In genomic region chr1:25553749-25554425, GRCh38 we compare ENCODE assay signal across 25 cellular contexts. TPM values are rescaled to one million over a fixed set of nuclear protein-coding genes. Genes with fewer than 3 reads are reported as not detected.
DNase-seq lines count a peak whose midpoint lies in the region; ATAC-seq, FAIRE-seq and TF ChIP-seq lines count a peak whose summit lies in the region.
"Had no signal": no experiment of that assay in that cellular context is flagged by ENCODE, and none has a peak within 500 bp of the region (broad histone marks: within the 10 kb centered on the region; RNA-seq: fewer than 3 reads in every experiment).

No MANE protein-coding gene starts in this region.

- H4K91ac ChIP-seq in neuronal stem cell (ENCODE audit: low read depth, low read length, poor library complexity), result no peak overlapping the region

- H3K9me3 Mint-ChIP-seq in CD4-positive, alpha-beta memory T cell, result no peaks in the 10 kb centered on the region
- H3K9me3 Mint-ChIP-seq: activated naive CD8-positive, alpha-beta T cell treated with anti-CD3 and anti-CD28 coated beads, Interleukin-2, amount 10 ng/mL, durations not matched to agents 7 days and 5 days; naive B cell had no signal

- H3K27me3 Mint-ChIP-seq in CD4-positive, alpha-beta memory T cell, result no peaks in the 10 kb centered on the region
- H3K27me3 Mint-ChIP-seq: activated naive CD8-positive, alpha-beta T cell treated with anti-CD3 and anti-CD28 coated beads, Interleukin-2, amount 10 ng/mL, durations not matched to agents 7 days and 5 days; activated T-helper 17 cell treated with anti-CD3 and anti-CD28 coated beads, Interleukin-2, amount 50 U/mL, for 72 hours; naive B cell had no signal

- TF ChIP-seq POLR2A in GM12891 (IDR thresholded peaks at IDR 0.05; ENCODE audit: low read depth, low read length), result no peak

- POLR2A ChIA-PET in CD4-positive, alpha-beta memory T cell (lab: Charles Lee; ENCODE audit: partially characterized antibody), result interaction anchor here (0.8 to 24.3 kb wide), 5 partner anchors 0 to 266 kb away, joined by 3 to 615 read pairs (median 4); partner anchors contain the start of genes LDLRAP1 and MTFR1L

- H3K27ac Mint-ChIP-seq in CD4-positive, alpha-beta memory T cell, result peak overlapping the region; percentile 60 to 98 (median 92)
- H3K27ac Mint-ChIP-seq: activated T-helper 17 cell treated with anti-CD3 and anti-CD28 coated beads, Interleukin-2, amount 50 U/mL, for 72 hours had no signal

- no peak for FAIRE-seq in GM12891 (lab: Jason Lieb, UNC)
- FAIRE-seq: islet of Langerhans had no signal

- peaks cover 36% of the 10 kb centered on the region for H3K36me3 ChIP-seq in BLaER1
- H3K36me3 ChIP-seq in CD4-positive, alpha-beta memory T cell (ENCODE audit: insufficient read depth, low read length), result peaks cover 26% of the 10 kb centered on the region
- peaks cover 4 to 26% of the 10 kb centered on the region in 2 donors for H3K36me3 ChIP-seq in ascending aorta
- H3K36me3 ChIP-seq in neuronal stem cell (replicated peaks in 1 of 2; ENCODE audit: control insufficient read depth in 2 of 2, insufficient read depth in 2 of 2, low read length in 2 of 2), result no peaks in the 10 kb centered on the region
- H3K36me3 ChIP-seq: WERI-Rb-1 had no signal

- TF ChIP-seq CTCF in ascending aorta (IDR thresholded peaks at IDR 0.05), result no peak

- H3K27me3 ChIP-seq in BLaER1 (no peaks in the 10 kb centered on the region), ascending aorta (no peaks in the 10 kb centered on the region), neuronal stem cell (ENCODE audit: control insufficient read depth in 3 of 3, insufficient read depth in 3 of 3, low read depth in 1 of 3, low read length in 3 of 3) (no peaks in the 10 kb centered on the region)
- H3K27me3 ChIP-seq in CD4-positive, alpha-beta memory T cell (ENCODE audit: insufficient read depth, low read length), result no peaks in the 10 kb centered on the region
- H3K27me3 ChIP-seq: BLaER1 treated with 17β-estradiol and CSF1 and Interleukin-3, amounts not matched to agents 10 nM and 100 nM had no signal

- peaks cover 94% of the 10 kb centered on the region for H3K4me1 ChIP-seq in BLaER1
- peaks cover 100% of the 10 kb centered on the region for H3K4me1 ChIP-seq in CD4-positive, alpha-beta memory T cell (ENCODE audit: insufficient read depth, low read length)
- H3K4me1 ChIP-seq in ascending aorta, result peaks cover 20 to 70% of the 10 kb centered on the region in 2 donors
- H3K4me1 ChIP-seq in neuronal stem cell (ENCODE audit: control insufficient read depth in 2 of 2, insufficient read depth in 1 of 2, low read depth in 1 of 2, low read length in 2 of 2), result peaks cover 3 to 5% of the 10 kb centered on the region in 2 donors

- peak overlapping the region in 4 of 8 donors; percentile 26 to 57 (median 49) for H3K4me3 Mint-ChIP-seq in CD4-positive, alpha-beta memory T cell
- H3K4me3 Mint-ChIP-seq: activated naive CD8-positive, alpha-beta T cell treated with anti-CD3 and anti-CD28 coated beads, Interleukin-2, amount 10 ng/mL, durations not matched to agents 7 days and 5 days; activated T-helper 17 cell treated with anti-CD3 and anti-CD28 coated beads, Interleukin-2, amount 50 U/mL, for 72 hours; naive B cell had no signal

- H3K4me3 ChIP-seq in BLaER1 (no peak overlapping the region), ascending aorta (no peak overlapping the region), neuronal stem cell (ENCODE audit: low read length in 2 of 2) (no peak overlapping the region)
- H3K4me3 ChIP-seq in CD4-positive, alpha-beta memory T cell (ENCODE audit: low read length in 2 of 2), result no peak overlapping the region
- H3K4me3 ChIP-seq: BLaER1 treated with 17β-estradiol and CSF1 and Interleukin-3, amounts not matched to agents 10 nM and 100 nM; left ventricle myocardium inferior; SK-N-MC had no signal

- peaks cover 66% of the 10 kb centered on the region for H4K20me1 ChIP-seq in BLaER1

- peaks cover 44 to 47% of the 10 kb centered on the region in 2 donors for H3K36me3 Mint-ChIP-seq in CD4-positive, alpha-beta memory T cell
- H3K36me3 Mint-ChIP-seq: naive B cell had no signal

- no peaks in the 10 kb centered on the region for H3K79me1 ChIP-seq in neuronal stem cell (ENCODE audit: low read depth, low read length)

- peak overlapping the region; percentile 73 for H3K14ac ChIP-seq in neuronal stem cell (ENCODE audit: low read length)

- WGBS in neuronal stem cell (ENCODE audit: extremely low coverage in 2 of 2, insufficient read length in 2 of 2, insufficient replicate concordance in 1 of 2), 2 donors, result no CpG with 5 or more reads among the region's 11 CpGs

- peaks cover 71 to 100% (median 94%) of the 10 kb centered on the region in 4 donors for H3K4me1 Mint-ChIP-seq in CD4-positive, alpha-beta memory T cell

- no peak overlapping the region for H2BK12ac ChIP-seq in neuronal stem cell (ENCODE audit: low read length)

- 0 out of 2 replicates have a peak overlapping the region, but pooled peaks have one; percentile 11 for H3K27ac ChIP-seq in BLaER1
- H3K27ac ChIP-seq in CD4-positive, alpha-beta memory T cell (ENCODE audit: low read depth, low read length), result no peak overlapping the region
- peak overlapping the region; percentile 71 to 89 for H3K27ac ChIP-seq in ascending aorta
- no peak overlapping the region for H3K27ac ChIP-seq in neuronal stem cell (replicated peaks; ENCODE audit: low read length)
- H3K27ac ChIP-seq: BLaER1 treated with 17β-estradiol and CSF1 and Interleukin-3, amounts not matched to agents 10 nM and 100 nM; left ventricle myocardium inferior; SK-N-MC; WERI-Rb-1 had no signal

- H3K9ac ChIP-seq in BLaER1, result no peak overlapping the region
- no peak overlapping the region for H3K9ac ChIP-seq in neuronal stem cell (ENCODE audit: low read depth, low read length, poor library complexity)
- H3K9ac ChIP-seq: BLaER1 treated with 17β-estradiol and CSF1 and Interleukin-3, amounts not matched to agents 10 nM and 100 nM had no signal

- no peak overlapping the region for H2BK120ac ChIP-seq in neuronal stem cell (ENCODE audit: low read depth, low read length)

- intact Hi-C loops in CD4-positive, alpha-beta memory T cell (cut with micrococcal nuclease), result no loop called here
- intact Hi-C loops in ascending aorta (cut with DNase I), result no loop called here

- no peak overlapping the region for H2AFZ ChIP-seq in neuronal stem cell (ENCODE audit: low read length)

- no peak for ATAC-seq in HG03196 (IDR thresholded peaks at IDR 0.05; ENCODE audit: unreplicated experiment)
- ATAC-seq: activated T-helper 17 cell treated with anti-CD3 and anti-CD28 coated beads, Interleukin-2, amount 50 U/mL, for 72 hours had no signal

- H3K18ac ChIP-seq in neuronal stem cell (ENCODE audit: low read length), result peak overlapping the region; percentile 58

- H3K4me2 ChIP-seq in BLaER1 (no peak overlapping the region), neuronal stem cell (ENCODE audit: insufficient read depth, low read length, poor library complexity, severe bottlenecking) (no peak overlapping the region)
- H3K4me2 ChIP-seq: BLaER1 treated with 17β-estradiol and CSF1 and Interleukin-3, amounts not matched to agents 10 nM and 100 nM had no signal

- peak overlapping the region; percentile 44 for H3K23ac ChIP-seq in neuronal stem cell (ENCODE audit: low read depth, low read length, poor library complexity)

- H4K8ac ChIP-seq in neuronal stem cell (ENCODE audit: low read depth, low read length), result no peak overlapping the region

- no peak for DNase-seq in CD4-positive, alpha-beta memory T cell
- DNase-seq in ascending aorta (ENCODE audit: low spot score in 2 of 2), result no peak
- DNase-seq in neuronal stem cell (ENCODE audit: low spot score), result no peak
- no peak for DNase-seq in CD1c-positive myeloid dendritic cell (ENCODE audit: extremely low spot score)
- no peak for DNase-seq in GM12891 (ENCODE audit: insufficient read length, low spot score)
- DNase-seq: activated CD4-positive, alpha-beta T cell treated with anti-CD3 and anti-CD28 coated beads, Interleukin-2, amount 50 U/mL, for 4 hours; activated naive CD8-positive, alpha-beta T cell treated with anti-CD3 and anti-CD28 coated beads, Interleukin-2, amount 10 ng/mL, durations not matched to agents 7 days and 5 days; central memory CD4-positive, alpha-beta T cell; dermis blood vessel endothelial cell; hypothalamus; left ventricle myocardium inferior; naive B cell; NCI-H1417 treated with DMSO at 0.1 percent for 48 hours; NCI-H2107; NCI-H446 treated with DMSO at 0.1 percent for 48 hours; occipital lobe; T-helper 2 cell; trophoblast cell had no signal

- CTCF ChIA-PET in CD4-positive, alpha-beta memory T cell (lab: Charles Lee; ENCODE audit: partially characterized antibody), result interaction anchor here (0.5 to 3.9 kb wide), 6 partner anchors 12 to 150 kb away, joined by 3 to 18 read pairs (median 3); no protein-coding TSS in a partner anchor

- H2AK5ac ChIP-seq in neuronal stem cell (ENCODE audit: low read depth, low read length), result no peak overlapping the region

- H3K9me3 ChIP-seq in BLaER1, result no peaks in the 10 kb centered on the region
- no peaks in the 10 kb centered on the region for H3K9me3 ChIP-seq in CD4-positive, alpha-beta memory T cell (ENCODE audit: control insufficient read depth in 1 of 2, low read length in 2 of 2)
- H3K9me3 ChIP-seq in ascending aorta, result no peaks in the 10 kb centered on the region
- peaks cover 0 to 1% of the 10 kb centered on the region in 2 donors for H3K9me3 ChIP-seq in neuronal stem cell (replicated peaks in 1 of 2; ENCODE audit: control insufficient read depth in 2 of 2, insufficient read depth in 1 of 2, low read depth in 1 of 2, low read length in 2 of 2)
- H3K9me3 ChIP-seq: BLaER1 treated with 17β-estradiol and CSF1 and Interleukin-3, amounts not matched to agents 10 nM and 100 nM; left ventricle myocardium inferior had no signal

- H2BK15ac ChIP-seq in neuronal stem cell (ENCODE audit: low read length), result no peak overlapping the region

- no peak overlapping the region for H2BK5ac ChIP-seq in neuronal stem cell (ENCODE audit: low read length)

- no peak overlapping the region for H3K4ac ChIP-seq in neuronal stem cell (ENCODE audit: low read length)

TF ChIP-seq in GM12891, 5 proteins besides CTCF, POLR2A, EP300 and RAD21:
- TF ChIP-seq POLR2AphosphoS5 (IDR thresholded peaks at IDR 0.05; ENCODE audit: low read depth, low read length), result no peak
- no peak for TF ChIP-seq POU2F2 (IDR thresholded peaks at IDR 0.05; ENCODE audit: low read depth, low read length)
- TF ChIP-seq PAX5 (IDR thresholded peaks at IDR 0.05; ENCODE audit: insufficient read depth, low read length, severe bottlenecking), result no peak
- no peak for TF ChIP-seq TAF1 (IDR thresholded peaks at IDR 0.05; ENCODE audit: low read depth, low read length)
- no peak for TF ChIP-seq SPI1 (IDR thresholded peaks at IDR 0.05; ENCODE audit: low read depth, low read length)

RNA-seq across cellular contexts. Expression of gene LDLRAP1, which starts 10.5 kb away (rescaled TPM):
- total RNA-seq in CD4-positive, alpha-beta memory T cell, result 100 to 1,000 TPM; 201 to 210 TPM
- polyA plus RNA-seq in CD4-positive, alpha-beta memory T cell, result 100 to 1,000 TPM; 233 to 306 TPM
- 75.4 TPM for total RNA-seq in ascending aorta
- 5.0 TPM for polyA plus RNA-seq in neuronal stem cell (2013, experiment 1 of 2)
- 5.4 TPM for polyA plus RNA-seq in neuronal stem cell (2013, experiment 2 of 2)
- polyA plus RNA-seq in GM12891 (2012; ENCODE audit: low read depth, missing spikeins), result 8.4 TPM

Comparison
In these comparisons a context has a peak if more than half of its experiments do, and no peak if none do; other contexts are left out.
1. H3K27ac ChIP-seq: peak in BLaER1 (single experiment) and ascending aorta (2 of 2); none in CD4-positive, alpha-beta memory T cell (single experiment) and neuronal stem cell (single experiment).